In the genomic region with DNA sequence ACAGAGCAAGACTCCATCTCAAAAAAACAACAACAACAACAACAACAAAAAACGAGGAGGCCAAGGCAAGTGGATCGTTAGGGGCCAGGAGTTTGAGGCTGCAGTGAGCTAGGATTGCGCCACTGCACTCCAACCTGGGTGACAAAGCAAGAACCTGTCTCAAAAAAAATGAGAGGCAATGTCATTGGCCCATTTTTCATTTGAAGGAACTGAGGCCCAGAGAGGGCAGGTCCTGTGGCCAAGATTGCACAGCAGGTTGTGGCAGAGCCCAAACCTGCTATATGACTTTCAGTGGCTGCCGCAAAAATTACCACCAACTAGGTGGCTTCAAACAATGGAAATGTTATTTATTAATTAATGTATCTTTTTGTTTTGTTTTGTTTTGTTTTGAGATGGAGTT, we compare ENCODE assay signal across 12 cellular contexts. TPM values are rescaled to one million over a fixed set of nuclear protein-coding genes. Genes with fewer than 3 reads are reported as not detected.
DNase-seq lines count a peak whose midpoint lies in the region; ATAC-seq and TF ChIP-seq lines count a peak whose summit lies in the region.
"Had no signal": no experiment of that assay in that cellular context is flagged by ENCODE, and none has a peak within 500 bp of the region (broad histone marks: within the 10 kb centered on the region; RNA-seq: fewer than 3 reads in every experiment).

No MANE protein-coding gene starts in this region.

- peaks cover 7 to 55% (median 42%) of the 10 kb centered on the region in 4 donors for H3K4me1 ChIP-seq in tibial artery
- peaks cover 24 to 85% (median 58%) of the 10 kb centered on the region in 6 donors for H3K4me1 ChIP-seq in spleen

- ATAC-seq in HG03457 (IDR thresholded peaks at IDR 0.05; ENCODE audit: unreplicated experiment), result no peak

- POLR2A ChIA-PET in HEK293T (lab: Yijun Ruan, JAX) (interaction anchor here (1.3 kb wide), 1 partner anchor 49 kb away, joined by 3 read pairs; no protein-coding TSS in a partner anchor), RWPE1 (lab: Yijun Ruan, JAX; ENCODE audit: low non-redundant PET) (no interaction called here)

- CTCF ChIA-PET in HEK293T (lab: Yijun Ruan, JAX) (interaction anchor here (0.6 to 1.8 kb wide), 3 partner anchors 34 to 361 kb away, joined by 3 to 10 read pairs (median 3); no protein-coding TSS in a partner anchor), RWPE1 (lab: Yijun Ruan, JAX) (interaction anchor here (1.1 kb wide), 2 partner anchors 9 to 50 kb away, joined by 3 read pairs; no protein-coding TSS in a partner anchor)

- no peak for TF ChIP-seq POLR2A in spleen (IDR thresholded peaks at IDR 0.05)

- intact Hi-C loops in tibial artery (cut with DNase I; ENCODE audit: low total_unique reads), result no loop called here
- intact Hi-C loops in head of caudate nucleus (cut with DNase I), result no loop called here
- intact Hi-C loops in spleen (cut with DNase I; ENCODE audit: low total_unique reads), result no loop called here

- H3K27ac ChIP-seq in RWPE1 (peak overlapping the region; percentile 99), cingulate gyrus (ENCODE audit: low read depth, low read length) (peak overlapping the region; percentile 92), tibial artery (peak overlapping the region; percentile 64 to 76), spleen (no peak overlapping the region)
- H3K27ac ChIP-seq: PC-9, SJSA1 had no signal

- H3K4me3 ChIP-seq in tibial artery (no peak overlapping the region), spleen (no peak overlapping the region)
- H3K4me3 ChIP-seq: PC-9, SJSA1 had no signal

- DNase-seq in HEK293T (ENCODE audit: extremely low spot score) (no peak), RWPE1 (ENCODE audit: low spot score) (no peak), tibial artery (no peak), head of caudate nucleus (no peak), spleen (no peak)
- DNase-seq: AML-193, IMR-90, Karpas-422, PC-9 had no signal

- H3K36me3 ChIP-seq in tibial artery (peaks cover 13 to 25% (median 16%) of the 10 kb centered on the region in 3 donors), spleen (peaks cover 0 to 35% (median 13%) of the 10 kb centered on the region in 6 donors)

- 77 to 92% (median 81%) methylated on average over 4 of the region's 4 CpGs for WGBS in spleen, 5 donors

- TF ChIP-seq CTCF in RWPE1 (conservative IDR thresholded peaks at IDR 0.05; ENCODE audit: low read depth), result no peak
- no peak for TF ChIP-seq CTCF in tibial artery (IDR thresholded peaks at IDR 0.05)
- no peak for TF ChIP-seq CTCF in spleen (IDR thresholded peaks at IDR 0.05 in 8 of 11, conservative IDR thresholded peaks at IDR 0.05 in 3 of 11)

- H3K9me3 ChIP-seq in tibial artery (no peaks in the 10 kb centered on the region), spleen (no peaks in the 10 kb centered on the region)
- H3K9me3 ChIP-seq: SJSA1 had no signal

- no peaks in the 10 kb centered on the region for H3K27me3 ChIP-seq in tibial artery
- H3K27me3 ChIP-seq in spleen (replicated peaks in 1 of 7), result no peaks in the 10 kb centered on the region
- H3K27me3 ChIP-seq: SJSA1 had no signal

TF ChIP-seq in HEK293T, 16 proteins besides CTCF, POLR2A, EP300 and RAD21:
- TF ChIP-seq ZNF384 (IDR thresholded peaks at IDR 0.05) (peak; percentile 13; the same call in 1 of the 2 replicates), L3MBTL2 (conservative IDR thresholded peaks at IDR 0.05) (no peak)

RNA-seq across cellular contexts. Expression of a gene that starts 5.5 kb away (rescaled TPM):
- total RNA-seq in spleen, result 10 to 100 TPM in 6 of 7 donors, 1 to 10 TPM in 1; 6.6 to 22.7 (median 16.3) TPM
- 1 to 10 TPM; 4.2 to 5.1 (median 4.9) TPM for polyA plus RNA-seq in spleen

RNA-seq across cellular contexts. Expression of a gene that starts 15.1 kb away (rescaled TPM):
- total RNA-seq in spleen, result 100 to 1,000 TPM; 206 to 475 (median 330) TPM
- polyA plus RNA-seq in spleen, result 100 to 1,000 TPM; 234 to 299 (median 274) TPM

RNA-seq across cellular contexts. Expression of a gene that starts 34.5 kb away (rescaled TPM):
- total RNA-seq in spleen, result 10 to 100 TPM in 3 of 7 donors, 1 to 10 TPM in 4; 7.8 to 14.1 (median 9.9) TPM
- polyA plus RNA-seq in spleen, result 10 to 100 TPM; 12.1 to 15.4 (median 12.3) TPM

RNA-seq across cellular contexts. Expression of a gene that starts 45.4 kb away (rescaled TPM):
- 1 to 10 TPM; 1.4 to 6.6 (median 3.3) TPM for total RNA-seq in spleen
- 1 to 10 TPM in 2 of 3 donors, under 1 TPM in 1; 0.72 to 1.7 (median 1.3) TPM for polyA plus RNA-seq in spleen

Comparison
In these comparisons a context has a peak if more than half of its experiments do, and no peak if none do; other contexts are left out.
1. H3K27ac ChIP-seq: peak in RWPE1 (single experiment), cingulate gyrus (single experiment) and tibial artery (2 of 2); none in spleen (0 of 8).